1 cellular context compared by ENCODE assay signal in the genomic region with DNA sequence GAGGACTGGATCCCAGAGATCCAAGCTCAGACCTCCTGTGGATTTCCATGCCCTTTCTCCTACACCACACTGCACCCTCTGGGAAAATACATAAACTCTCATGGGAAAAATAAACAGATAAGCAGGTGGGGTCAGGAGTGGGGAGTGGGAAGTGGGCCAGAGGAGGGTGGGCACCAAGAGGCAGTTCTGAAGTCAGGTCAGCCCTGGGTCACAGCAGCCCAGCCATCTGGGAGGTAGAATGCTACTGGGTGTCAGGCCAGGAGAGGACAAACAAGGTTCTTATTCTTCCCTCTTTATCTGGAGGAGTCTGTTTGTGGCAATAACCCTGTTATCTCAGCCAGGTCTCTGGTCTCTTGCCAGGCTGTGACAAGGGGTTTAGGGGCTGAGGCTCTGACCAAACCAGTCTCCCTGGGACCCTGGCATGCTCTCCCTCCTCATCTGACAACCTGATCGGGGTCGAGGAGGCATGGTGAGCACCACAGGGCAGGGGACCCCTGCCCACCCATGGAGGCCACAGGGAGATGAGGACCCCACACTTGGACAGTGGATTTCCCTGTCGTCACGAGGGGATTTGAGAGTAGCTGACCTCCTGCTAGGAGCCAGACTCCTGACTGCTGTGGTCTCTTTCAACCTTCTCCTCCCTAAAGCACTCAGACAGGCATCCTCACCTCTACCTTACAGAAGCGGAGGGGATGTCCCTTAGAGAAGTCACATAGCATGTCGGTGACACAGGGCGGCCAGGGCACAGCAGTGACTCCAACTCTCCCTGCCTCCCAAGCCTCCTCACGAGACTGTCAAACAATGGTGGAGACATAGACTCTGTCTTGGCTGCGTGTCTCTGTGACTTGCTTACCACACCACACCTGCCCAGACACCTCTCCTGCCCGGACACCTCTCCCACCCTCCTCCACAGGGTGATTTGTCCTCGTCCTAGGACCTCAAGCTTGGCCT.
TF ChIP-seq lines count a peak whose summit lies in the region.

No MANE protein-coding gene starts in this region.

TF ChIP-seq in HCT116, 20 proteins besides CTCF, POLR2A, EP300 and RAD21 (continued from another document):
- no peak for TF ChIP-seq REST (IDR thresholded peaks at IDR 0.05; ENCODE audit: low read depth)
- TF ChIP-seq, protein P1, sequence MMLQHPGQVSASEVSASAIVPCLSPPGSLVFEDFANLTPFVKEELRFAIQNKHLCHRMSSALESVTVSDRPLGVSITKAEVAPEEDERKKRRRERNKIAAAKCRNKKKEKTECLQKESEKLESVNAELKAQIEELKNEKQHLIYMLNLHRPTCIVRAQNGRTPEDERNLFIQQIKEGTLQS (IDR thresholded peaks at IDR 0.05) = no peak
- TF ChIP-seq TCF7L2 (IDR thresholded peaks at IDR 0.05; ENCODE audit: borderline replicate concordance, extremely low read depth, insufficient read depth, insufficient read length) = no peak
